9 cellular contexts compared by ENCODE assay signal in genomic region chr6:30062471-30063178, GRCh38. TPM values are rescaled to one million over a fixed set of nuclear protein-coding genes. Genes with fewer than 3 reads are reported as not detected.
DNase-seq lines count a peak whose midpoint lies in the region; ATAC-seq and TF ChIP-seq lines count a peak whose summit lies in the region.
"Had no signal": no experiment of that assay in that cellular context is flagged by ENCODE, and none has a peak within 500 bp of the region (broad histone marks: within the 10 kb centered on the region; RNA-seq: fewer than 3 reads in every experiment).

No MANE protein-coding gene starts in this region.

- peak overlapping the region; percentile 89 for H3K27ac ChIP-seq in 22Rv1

- H3K27me3 Mint-ChIP-seq in activated T-helper 1 cell treated with anti-CD3 and anti-CD28 coated beads, Interleukin-12 subunit alpha, Interleukin-12 subunit beta, Interleukin-2, Interleukin-4 antibody, amounts not matched to agents 30 ng/mL and 10 ng/mL and 1 ng/mL, durations not matched to agents 14 hours and 24 hours and 36 hours (ENCODE audit: insufficient read depth), result no peaks in the 10 kb centered on the region

- H3K27ac Mint-ChIP-seq in activated T-helper 1 cell treated with anti-CD3 and anti-CD28 coated beads, Interleukin-12 subunit alpha, Interleukin-12 subunit beta, Interleukin-2, Interleukin-4 antibody, amounts not matched to agents 30 ng/mL and 10 ng/mL and 1 ng/mL, durations not matched to agents 14 hours and 24 hours and 36 hours, result peak overlapping the region; percentile 99

- no peak for ATAC-seq in HG03175 (IDR thresholded peaks at IDR 0.05; ENCODE audit: unreplicated experiment)

- peaks cover 25% of the 10 kb centered on the region for H3K36me3 ChIP-seq in HAP-1 (replicated peaks)

- no peaks in the 10 kb centered on the region for H3K9me3 ChIP-seq in HAP-1

- peaks cover 45% of the 10 kb centered on the region for H3K4me1 Mint-ChIP-seq in activated T-helper 1 cell treated with anti-CD3 and anti-CD28 coated beads, Interleukin-12 subunit alpha, Interleukin-12 subunit beta, Interleukin-2, Interleukin-4 antibody, amounts not matched to agents 30 ng/mL and 10 ng/mL and 1 ng/mL, durations not matched to agents 14 hours and 24 hours and 36 hours (ENCODE audit: low read depth)

- no peak for TF ChIP-seq CTCF in 22Rv1 (IDR thresholded peaks at IDR 0.05)

- H3K27me3 ChIP-seq in HAP-1 (ENCODE audit: low read depth), result no peaks in the 10 kb centered on the region

- in situ Hi-C loops in HAP-1 (cut with MboI; ENCODE audit: low sequenced_read_pairs), result no loop called here

- no peaks in the 10 kb centered on the region for H3K9me3 Mint-ChIP-seq in activated T-helper 1 cell treated with anti-CD3 and anti-CD28 coated beads, Interleukin-12 subunit alpha, Interleukin-12 subunit beta, Interleukin-2, Interleukin-4 antibody, amounts not matched to agents 30 ng/mL and 10 ng/mL and 1 ng/mL, durations not matched to agents 14 hours and 24 hours and 36 hours

- H3K4me3 Mint-ChIP-seq in activated T-helper 1 cell treated with anti-CD3 and anti-CD28 coated beads, Interleukin-12 subunit alpha, Interleukin-12 subunit beta, Interleukin-2, Interleukin-4 antibody, amounts not matched to agents 30 ng/mL and 10 ng/mL and 1 ng/mL, durations not matched to agents 14 hours and 24 hours and 36 hours, result peak overlapping the region; percentile 98

- H3K4me1 ChIP-seq in HAP-1, result peaks cover 19% of the 10 kb centered on the region

- DNase-seq in HAP-1 (ENCODE audit: low spot score in 2 of 2) (no peak), kidney tubule cell (ENCODE audit: low spot score) (peak; percentile 3), NCI-H187 treated with DMSO at 0.1 percent for 48 hours (lab: John Stamatoyannopoulos, UW) (no peak), AG20443 (ENCODE audit: low spot score) (no peak)
- DNase-seq in activated T-helper 1 cell treated with anti-CD3 and anti-CD28 coated beads, Interleukin-12 subunit alpha, Interleukin-12 subunit beta, Interleukin-2, Interleukin-4 antibody, amounts not matched to agents 30 ng/mL and 10 ng/mL and 1 ng/mL, durations not matched to agents 14 hours and 24 hours and 36 hours (ENCODE audit: low spot score), result no peak
- no peak for DNase-seq in stimulated activated naive CD4-positive, alpha-beta T cell (lab: John Stamatoyannopoulos, UW)

- intact Hi-C loops in activated T-helper 1 cell treated with anti-CD3 and anti-CD28 coated beads, Interleukin-12 subunit alpha, Interleukin-12 subunit beta, Interleukin-2, Interleukin-4 antibody, amounts not matched to agents 30 ng/mL and 10 ng/mL and 1 ng/mL, durations not matched to agents 14 hours and 24 hours and 36 hours (cut with micrococcal nuclease), result loop anchor here (5.0 to 10.0 kb wide), 4 partner anchors 340 to 1198 kb away; partner anchors contain the start of genes HLA-F, MRPS18B, PPP1R10 and PPP1R18

- peak overlapping the region; percentile 66 for H3K4me3 ChIP-seq in HAP-1

- peaks cover 29% of the 10 kb centered on the region for H3K36me3 Mint-ChIP-seq in activated T-helper 1 cell treated with anti-CD3 and anti-CD28 coated beads, Interleukin-12 subunit alpha, Interleukin-12 subunit beta, Interleukin-2, Interleukin-4 antibody, amounts not matched to agents 30 ng/mL and 10 ng/mL and 1 ng/mL, durations not matched to agents 14 hours and 24 hours and 36 hours (ENCODE audit: low read depth)

RNA-seq across cellular contexts. Expression of gene POLR1H, which starts 1.6 kb away (rescaled TPM):
- 79.7 and 82.7 TPM in 2 replicates for total RNA-seq in activated T-helper 1 cell treated with anti-CD3 and anti-CD28 coated beads, Interleukin-12 subunit alpha, Interleukin-12 subunit beta, Interleukin-2, Interleukin-4 antibody, amounts not matched to agents 30 ng/mL and 10 ng/mL and 1 ng/mL, durations not matched to agents 14 hours and 24 hours and 36 hours

RNA-seq across cellular contexts. Expression of gene PPP1R11, which starts 4.4 kb away (rescaled TPM):
- 69.8 and 71.0 TPM in 2 replicates for total RNA-seq in activated T-helper 1 cell treated with anti-CD3 and anti-CD28 coated beads, Interleukin-12 subunit alpha, Interleukin-12 subunit beta, Interleukin-2, Interleukin-4 antibody, amounts not matched to agents 30 ng/mL and 10 ng/mL and 1 ng/mL, durations not matched to agents 14 hours and 24 hours and 36 hours

RNA-seq across cellular contexts. Expression of gene RNF39, which starts 12.9 kb away (rescaled TPM):
- not detected in 2 replicates for total RNA-seq in activated T-helper 1 cell treated with anti-CD3 and anti-CD28 coated beads, Interleukin-12 subunit alpha, Interleukin-12 subunit beta, Interleukin-2, Interleukin-4 antibody, amounts not matched to agents 30 ng/mL and 10 ng/mL and 1 ng/mL, durations not matched to agents 14 hours and 24 hours and 36 hours
- total RNA-seq: H4 had no signal

RNA-seq across cellular contexts. Expression of gene TRIM31, which starts 50.3 kb away (rescaled TPM):
- total RNA-seq in activated T-helper 1 cell treated with anti-CD3 and anti-CD28 coated beads, Interleukin-12 subunit alpha, Interleukin-12 subunit beta, Interleukin-2, Interleukin-4 antibody, amounts not matched to agents 30 ng/mL and 10 ng/mL and 1 ng/mL, durations not matched to agents 14 hours and 24 hours and 36 hours, result not detected in 2 replicates
